8 cellular contexts compared by ENCODE assay signal in genomic region chr15:64443747-64444621, GRCh38. TPM values are rescaled to one million over a fixed set of nuclear protein-coding genes. Genes with fewer than 3 reads are reported as not detected.
A peak's percentile ranks its signal among the peaks of the same experiment; 100 is the strongest.
DNase-seq lines count a peak whose midpoint lies in the region; ATAC-seq and TF ChIP-seq lines count a peak whose summit lies in the region.

No MANE protein-coding gene starts in this region.

- POLR2A ChIA-PET in activated CD4-positive, alpha-beta T cell treated with anti-CD3 and anti-CD28 coated beads for 36 hours (lab: Charles Lee): interaction anchor here (0.6 to 1.8 kb wide), 6 partner anchors 14 to 450 kb away, joined by 3 to 8 read pairs (median 4); partner anchors contain the start of gene ZNF609
- POLR2A ChIA-PET in Caco-2 (lab: Charles Lee): no interaction called here

- no peaks in the 10 kb centered on the region for H3K27me3 ChIP-seq in Caco-2 (replicated peaks; ENCODE audit: control insufficient read depth, insufficient read depth, low read length)

- H3K9me3 Mint-ChIP-seq in activated CD4-positive, alpha-beta T cell treated with anti-CD3 and anti-CD28 coated beads for 36 hours (ENCODE audit: low read depth): no peaks in the 10 kb centered on the region
- H3K9me3 Mint-ChIP-seq in activated T-helper 1 cell treated with anti-CD3 and anti-CD28 coated beads, Interleukin-12 subunit alpha, Interleukin-12 subunit beta, Interleukin-2, Interleukin-4 antibody, amounts not matched to agents 30 ng/mL and 10 ng/mL and 1 ng/mL, durations not matched to agents 14 hours and 24 hours and 36 hours: no peaks in the 10 kb centered on the region
- no peaks in the 10 kb centered on the region for H3K9me3 Mint-ChIP-seq in Caco-2 (ENCODE audit: unreplicated experiment)

- peaks cover 24% of the 10 kb centered on the region for H3K36me3 Mint-ChIP-seq in activated CD4-positive, alpha-beta T cell treated with anti-CD3 and anti-CD28 coated beads for 36 hours (ENCODE audit: low read depth)
- H3K36me3 Mint-ChIP-seq in activated T-helper 1 cell treated with anti-CD3 and anti-CD28 coated beads, Interleukin-12 subunit alpha, Interleukin-12 subunit beta, Interleukin-2, Interleukin-4 antibody, amounts not matched to agents 30 ng/mL and 10 ng/mL and 1 ng/mL, durations not matched to agents 14 hours and 24 hours and 36 hours (ENCODE audit: low read depth): peaks cover 31% of the 10 kb centered on the region
- H3K36me3 Mint-ChIP-seq in Caco-2 (ENCODE audit: insufficient read depth, unreplicated experiment): peaks cover 27% of the 10 kb centered on the region

- ATAC-seq in activated CD4-positive, alpha-beta T cell treated with anti-CD3 and anti-CD28 coated beads for 36 hours: peak; percentile 90
- peak; percentile 49 for ATAC-seq in HG02973 (IDR thresholded peaks at IDR 0.05; ENCODE audit: unreplicated experiment)

- H3K4me3 Mint-ChIP-seq in activated CD4-positive, alpha-beta T cell treated with anti-CD3 and anti-CD28 coated beads for 36 hours: peak overlapping the region; percentile 61
- H3K4me3 Mint-ChIP-seq in activated T-helper 1 cell treated with anti-CD3 and anti-CD28 coated beads, Interleukin-12 subunit alpha, Interleukin-12 subunit beta, Interleukin-2, Interleukin-4 antibody, amounts not matched to agents 30 ng/mL and 10 ng/mL and 1 ng/mL, durations not matched to agents 14 hours and 24 hours and 36 hours: peak overlapping the region; percentile 74
- no peak overlapping the region for H3K4me3 Mint-ChIP-seq in Caco-2 (ENCODE audit: unreplicated experiment)

- no peaks in the 10 kb centered on the region for H3K27me3 Mint-ChIP-seq in activated CD4-positive, alpha-beta T cell treated with anti-CD3 and anti-CD28 coated beads for 36 hours
- no peaks in the 10 kb centered on the region for H3K27me3 Mint-ChIP-seq in activated T-helper 1 cell treated with anti-CD3 and anti-CD28 coated beads, Interleukin-12 subunit alpha, Interleukin-12 subunit beta, Interleukin-2, Interleukin-4 antibody, amounts not matched to agents 30 ng/mL and 10 ng/mL and 1 ng/mL, durations not matched to agents 14 hours and 24 hours and 36 hours (ENCODE audit: insufficient read depth)
- H3K27me3 Mint-ChIP-seq in Caco-2 (ENCODE audit: insufficient read depth, unreplicated experiment): no peaks in the 10 kb centered on the region

- intact Hi-C loops in activated CD4-positive, alpha-beta T cell treated with anti-CD3 and anti-CD28 coated beads for 36 hours (cut with DNase I, micrococcal nuclease): loop anchor here (1.0 to 10.0 kb wide), 7 partner anchors 14 to 451 kb away; partner anchors contain the start of genes PCLAF (in 1 of the 2) and ZNF609 (in 1 of the 2)
- intact Hi-C loops in activated T-helper 1 cell treated with anti-CD3 and anti-CD28 coated beads, Interleukin-12 subunit alpha, Interleukin-12 subunit beta, Interleukin-2, Interleukin-4 antibody, amounts not matched to agents 30 ng/mL and 10 ng/mL and 1 ng/mL, durations not matched to agents 14 hours and 24 hours and 36 hours (cut with micrococcal nuclease): loop anchor here (1.0 to 5.0 kb wide), 8 partner anchors 14 to 448 kb away; partner anchors contain the start of gene TRIP4
- intact Hi-C loops in Caco-2 (cut with micrococcal nuclease; ENCODE audit: unreplicated experiment): no loop called here

- H3K9me3 ChIP-seq in Caco-2: no peaks in the 10 kb centered on the region

- H3K4me3 ChIP-seq in Caco-2 (ENCODE audit: low read depth, low read length): no peak overlapping the region

- DNase-seq in activated CD4-positive, alpha-beta T cell treated with anti-CD3 and anti-CD28 coated beads for 36 hours: no peak
- DNase-seq in activated CD4-positive, alpha-beta T cell treated with anti-CD3 and anti-CD28 coated beads, Interleukin-2, amount 50 U/mL, for 48 hours: no peak
- no peak for DNase-seq in activated T-helper 1 cell treated with anti-CD3 and anti-CD28 coated beads, Interleukin-12 subunit alpha, Interleukin-12 subunit beta, Interleukin-2, Interleukin-4 antibody, amounts not matched to agents 30 ng/mL and 10 ng/mL and 1 ng/mL, durations not matched to agents 14 hours and 24 hours and 36 hours (ENCODE audit: low spot score)
- peak; percentile 89 for DNase-seq in kidney tubule cell (ENCODE audit: low spot score)
- no peak for DNase-seq in Caco-2
- DNase-seq in occipital lobe (lab: John Stamatoyannopoulos, UW): no peak
- DNase-seq in HuH-7.5 (ENCODE audit: low spot score): no peak

- no peak for TF ChIP-seq CTCF in Caco-2 (IDR thresholded peaks at IDR 0.05; ENCODE audit: insufficient read depth in 1 of 2, low read depth in 1 of 2, low read length in 1 of 2, severe bottlenecking in 1 of 2, unreplicated experiment in 1 of 2)

- peaks cover 63% of the 10 kb centered on the region for H3K4me1 Mint-ChIP-seq in activated CD4-positive, alpha-beta T cell treated with anti-CD3 and anti-CD28 coated beads for 36 hours
- peaks cover 49% of the 10 kb centered on the region for H3K4me1 Mint-ChIP-seq in activated T-helper 1 cell treated with anti-CD3 and anti-CD28 coated beads, Interleukin-12 subunit alpha, Interleukin-12 subunit beta, Interleukin-2, Interleukin-4 antibody, amounts not matched to agents 30 ng/mL and 10 ng/mL and 1 ng/mL, durations not matched to agents 14 hours and 24 hours and 36 hours (ENCODE audit: low read depth)
- peaks cover 7% of the 10 kb centered on the region for H3K4me1 Mint-ChIP-seq in Caco-2 (ENCODE audit: low read depth, unreplicated experiment)

- CTCF ChIA-PET in activated CD4-positive, alpha-beta T cell treated with anti-CD3 and anti-CD28 coated beads for 36 hours (lab: Charles Lee): interaction anchor here (0.6 to 1.3 kb wide), 5 partner anchors 8 to 23 kb away, joined by 3 to 10 read pairs (median 3); partner anchors contain the start of gene ZNF609
- CTCF ChIA-PET in Caco-2 (lab: Charles Lee): no interaction called here

- peak overlapping the region; percentile 93 for H3K27ac Mint-ChIP-seq in activated CD4-positive, alpha-beta T cell treated with anti-CD3 and anti-CD28 coated beads for 36 hours
- H3K27ac Mint-ChIP-seq in activated T-helper 1 cell treated with anti-CD3 and anti-CD28 coated beads, Interleukin-12 subunit alpha, Interleukin-12 subunit beta, Interleukin-2, Interleukin-4 antibody, amounts not matched to agents 30 ng/mL and 10 ng/mL and 1 ng/mL, durations not matched to agents 14 hours and 24 hours and 36 hours: peak overlapping the region; percentile 94
- H3K27ac Mint-ChIP-seq in Caco-2 (ENCODE audit: unreplicated experiment): no peak overlapping the region

- peaks cover 17% of the 10 kb centered on the region; the same call in 1 of the 2 replicates for H3K4me1 ChIP-seq in Caco-2

- no TSS peak for BruUV-seq in Caco-2 (replicated peaks; lab: Mats Ljungman, UMichigan)

- H3K36me3 ChIP-seq in Caco-2 (ENCODE audit: control insufficient read depth, insufficient read depth, low read length): no peaks in the 10 kb centered on the region

RNA-seq across cellular contexts. Expression of gene ZNF609, which starts 16.4 kb away (rescaled TPM):
- total RNA-seq in activated CD4-positive, alpha-beta T cell treated with anti-CD3 and anti-CD28 coated beads for 36 hours: 10 to 100 TPM; 39.8 to 44.5 TPM
- total RNA-seq in activated T-helper 1 cell treated with anti-CD3 and anti-CD28 coated beads, Interleukin-12 subunit alpha, Interleukin-12 subunit beta, Interleukin-2, Interleukin-4 antibody, amounts not matched to agents 30 ng/mL and 10 ng/mL and 1 ng/mL, durations not matched to agents 14 hours and 24 hours and 36 hours: 65.4 and 73.8 TPM in 2 replicates
- total RNA-seq in Caco-2 (2022) (30.1 and 34.0 TPM in 2 replicates), occipital lobe (29.8 TPM)

RNA-seq across cellular contexts. Expression of gene TRIP4, which starts 56.3 kb away (rescaled TPM):
- 10 to 100 TPM; 13.1 to 19.6 TPM for total RNA-seq in activated CD4-positive, alpha-beta T cell treated with anti-CD3 and anti-CD28 coated beads for 36 hours
- 17.5 and 21.7 TPM in 2 replicates for total RNA-seq in activated T-helper 1 cell treated with anti-CD3 and anti-CD28 coated beads, Interleukin-12 subunit alpha, Interleukin-12 subunit beta, Interleukin-2, Interleukin-4 antibody, amounts not matched to agents 30 ng/mL and 10 ng/mL and 1 ng/mL, durations not matched to agents 14 hours and 24 hours and 36 hours
- total RNA-seq in Caco-2 (2022) (24.1 and 26.2 TPM in 2 replicates), occipital lobe (14.0 TPM)
